Comparison of ENCODE assay signal across 8 cellular contexts in the genomic region with DNA sequence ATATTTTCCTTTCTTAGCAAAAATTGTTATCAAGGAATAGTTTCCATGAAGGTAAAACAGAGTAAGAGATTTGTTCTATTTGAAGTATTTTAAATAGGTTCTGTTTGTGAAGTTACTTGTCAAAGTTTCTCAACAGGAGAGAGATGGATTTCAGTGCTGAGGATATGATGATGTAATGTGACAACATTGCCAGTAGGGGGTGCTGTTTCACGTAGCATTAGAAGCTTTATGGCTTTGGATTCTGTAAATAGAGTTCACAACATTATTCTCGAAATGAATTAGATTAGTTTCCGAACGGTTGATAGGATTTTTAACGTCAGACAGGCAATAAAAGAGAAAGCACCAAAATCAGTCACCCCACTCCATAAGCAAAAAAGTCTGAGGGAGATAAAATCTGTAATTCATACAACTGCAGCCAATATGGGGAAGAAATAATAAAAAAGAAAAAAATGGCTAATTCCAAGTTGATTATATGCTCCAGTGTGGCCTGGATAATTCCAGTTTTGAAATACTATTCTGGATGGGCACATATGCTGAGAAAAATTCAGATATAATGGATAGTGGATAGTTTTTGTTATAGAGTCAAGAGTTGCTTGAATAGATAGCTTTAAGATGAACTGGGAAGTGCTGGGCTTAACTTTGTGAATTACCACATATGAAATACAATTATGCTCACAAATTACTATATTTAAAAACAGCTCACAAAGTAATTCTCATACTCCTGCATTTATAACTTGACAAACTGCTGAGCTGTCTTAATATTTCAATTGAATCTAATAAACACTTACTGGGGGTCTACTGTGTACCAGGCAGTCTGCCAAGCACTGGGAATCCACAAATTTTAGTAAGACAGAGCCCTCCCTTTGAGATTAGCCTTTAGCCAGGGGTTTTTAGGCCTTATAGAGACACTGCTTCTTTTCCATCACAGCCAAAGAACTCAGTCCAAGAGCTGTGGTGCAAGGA.
DNase-seq lines count a peak whose midpoint lies in the region; ATAC-seq, FAIRE-seq and TF ChIP-seq lines count a peak whose summit lies in the region.

No MANE protein-coding gene starts in this region.

- peak; percentile 86 to 88 for TF ChIP-seq RAD21 in K562 (CRISPR knock-in tag; conservative IDR thresholded peaks at IDR 0.05 in 1 of 2, IDR thresholded peaks at IDR 0.05 in 1 of 2)

- no peak overlapping the region for H3K4me3 Mint-ChIP-seq in stimulated activated effector memory CD8-positive, alpha-beta T cell treated with anti-CD3 and anti-CD28 coated beads, Interleukin-12 subunit alpha, Interleukin-12 subunit beta, amount 100 ng/mL, for 72 hours

- no peaks in the 10 kb centered on the region for H3K9me3 Mint-ChIP-seq in stimulated activated effector memory CD8-positive, alpha-beta T cell treated with anti-CD3 and anti-CD28 coated beads, Interleukin-12 subunit alpha, Interleukin-12 subunit beta, amount 100 ng/mL, for 72 hours

- H3K79me2 ChIP-seq in OCI-LY1 (ENCODE audit: insufficient read depth, low read length) = no peaks in the 10 kb centered on the region
- no peaks in the 10 kb centered on the region for H3K79me2 ChIP-seq in K562 (ENCODE audit: control insufficient read depth, insufficient read depth, low read length)
- no peaks in the 10 kb centered on the region for H3K79me2 ChIP-seq in keratinocyte (ENCODE audit: control insufficient read depth, insufficient read depth, low read length)

- no peaks in the 10 kb centered on the region for H3K27me3 ChIP-seq in OCI-LY1 (ENCODE audit: insufficient read depth, low read length)
- H3K27me3 ChIP-seq in K562 (ENCODE audit: control insufficient read depth in 2 of 2, insufficient read depth in 2 of 2, low read length in 2 of 2) = no peaks in the 10 kb centered on the region
- peaks cover 4% of the 10 kb centered on the region for H3K27me3 ChIP-seq in keratinocyte (ENCODE audit: control insufficient read depth, extremely low read depth, insufficient read depth, low read length)

- no peak overlapping the region for H3K27ac Mint-ChIP-seq in stimulated activated effector memory CD8-positive, alpha-beta T cell treated with anti-CD3 and anti-CD28 coated beads, Interleukin-12 subunit alpha, Interleukin-12 subunit beta, amount 100 ng/mL, for 72 hours

- H3K4me2 ChIP-seq in OCI-LY1 (ENCODE audit: low read length) (no peak overlapping the region), K562 (ENCODE audit: insufficient read depth, low read length) (no peak overlapping the region), keratinocyte (ENCODE audit: control insufficient read depth, extremely low read depth, insufficient read depth, low read depth, low read length) (no peak overlapping the region)

- intact Hi-C loops in K562 (cut with micrococcal nuclease) = loop anchor here (1.0 to 10.0 kb wide), 4 partner anchors 127 to 1330 kb away; no protein-coding TSS in a partner anchor

- no peaks in the 10 kb centered on the region for H3K9me2 ChIP-seq in OCI-LY1 (ENCODE audit: low read depth, low read length)

- dilution Hi-C loops in keratinocyte (cut with MboI; ENCODE audit: extremely low pct_ligation_motif_present, low sequenced_read_pairs) = no loop called here

- H3K4me3 ChIP-seq in OCI-LY1 (ENCODE audit: low read depth, low read length, poor library complexity, severe bottlenecking) (no peak overlapping the region), K562 (no peak overlapping the region), keratinocyte (ENCODE audit: control insufficient read depth in 2 of 3, extremely low read depth in 1 of 3, insufficient read depth in 2 of 3, low read depth in 1 of 3, low read length in 3 of 3) (no peak overlapping the region)

- no peaks in the 10 kb centered on the region for H3K36me3 Mint-ChIP-seq in stimulated activated effector memory CD8-positive, alpha-beta T cell treated with anti-CD3 and anti-CD28 coated beads, Interleukin-12 subunit alpha, Interleukin-12 subunit beta, amount 100 ng/mL, for 72 hours

- peak; percentile 79 for ATAC-seq in K562
- ATAC-seq in stimulated activated effector memory CD8-positive, alpha-beta T cell treated with anti-CD3 and anti-CD28 coated beads, Interleukin-12 subunit alpha, Interleukin-12 subunit beta, amount 100 ng/mL, for 72 hours = peak; percentile 68

- H3K9me1 ChIP-seq in K562 (ENCODE audit: control insufficient read depth, insufficient read depth, low read length) = no peaks in the 10 kb centered on the region
- H3K9me1 ChIP-seq in keratinocyte (ENCODE audit: control insufficient read depth, extremely low read depth, insufficient read depth, low read length) = no peaks in the 10 kb centered on the region

- POLR2A ChIA-PET in K562 (lab: Yijun Ruan, JAX) = interaction anchor here (0.6 to 0.7 kb wide), 2 partner anchors 65 to 1264 kb away, joined by 3 read pairs; no protein-coding TSS in a partner anchor

- H3K9me3 ChIP-seq in OCI-LY1 (ENCODE audit: low read length) (no peaks in the 10 kb centered on the region), K562 (replicated peaks; ENCODE audit: control insufficient read depth, insufficient read depth, low read depth, low read length) (no peaks in the 10 kb centered on the region), keratinocyte (ENCODE audit: control insufficient read depth, low read depth, low read length) (no peaks in the 10 kb centered on the region)

- H3K4me1 Mint-ChIP-seq in stimulated activated effector memory CD8-positive, alpha-beta T cell treated with anti-CD3 and anti-CD28 coated beads, Interleukin-12 subunit alpha, Interleukin-12 subunit beta, amount 100 ng/mL, for 72 hours = peaks cover 7% of the 10 kb centered on the region

- no peaks in the 10 kb centered on the region for H3F3A ChIP-seq in OCI-LY1 (ENCODE audit: insufficient read depth, low read length)

- WGBS in K562 (ENCODE audit: insufficient coverage, low coverage, missing lambda C conversion rate) = 0% methylated on average over 5 of the region's 5 CpGs

- FAIRE-seq in K562 (lab: Jason Lieb, UNC) (peak; percentile 68), keratinocyte (lab: Jason Lieb, UNC) (peak; percentile 78)

- TF ChIP-seq CTCF in GM20000 (IDR thresholded peaks at IDR 0.05; ENCODE audit: extremely low read depth, missing control alignments) = peak; percentile 50
- peak; percentile 80 for TF ChIP-seq CTCF in OCI-LY1 (IDR thresholded peaks at IDR 0.05; ENCODE audit: low read length)
- TF ChIP-seq CTCF in K562 (IDR thresholded peaks at IDR 0.05 in 2 of 3, conservative IDR thresholded peaks at IDR 0.05 in 1 of 3; ENCODE audit: insufficient read depth in 2 of 3, low read depth in 1 of 3, low read length in 3 of 3) = peak; percentile 49 to 89 (median 77); a peak in 5 of 6 replicates
- TF ChIP-seq CTCF in keratinocyte (optimal IDR thresholded peaks at IDR 0.05 in 1 of 3, IDR thresholded peaks at IDR 0.05 in 1 of 3, conservative IDR thresholded peaks at IDR 0.05 in 1 of 3; ENCODE audit: extremely low read depth in 1 of 3, insufficient read depth in 2 of 3, low read length in 3 of 3) = peak; percentile 49 to 69 (median 62)

- no peaks in the 10 kb centered on the region for H4K20me1 ChIP-seq in OCI-LY1 (ENCODE audit: insufficient read depth, low read length)
- H4K20me1 ChIP-seq in K562 (replicated peaks; ENCODE audit: control insufficient read depth, insufficient read depth, low read length) = no peaks in the 10 kb centered on the region
- H4K20me1 ChIP-seq in keratinocyte (ENCODE audit: control insufficient read depth, extremely low read depth, insufficient read depth, low read length) = no peaks in the 10 kb centered on the region

- H3K4me1 ChIP-seq in OCI-LY1 (ENCODE audit: insufficient read depth, low read length, severe bottlenecking) (no peaks in the 10 kb centered on the region), K562 (replicated peaks in 1 of 2; ENCODE audit: control insufficient read depth in 2 of 2, insufficient read depth in 2 of 2, low read length in 2 of 2) (no peaks in the 10 kb centered on the region), keratinocyte (ENCODE audit: control insufficient read depth, extremely low read depth, insufficient read depth, low read length) (no peaks in the 10 kb centered on the region)

- BruUV-seq in K562 (replicated peaks; lab: Mats Ljungman, UMichigan) = no TSS peak

- TF ChIP-seq EP300 in K562 (IDR thresholded peaks at IDR 0.05; ENCODE audit: low read length) = no peak

- CTCF ChIA-PET in K562 (lab: Yijun Ruan, JAX; ENCODE audit: low intra/inter-chr PET ratio) = interaction anchor here (0.9 to 1.7 kb wide), 2 partner anchors 857 to 859 kb away, joined by 3 to 7 read pairs; no protein-coding TSS in a partner anchor

- H2AFZ ChIP-seq in OCI-LY1 (ENCODE audit: low read length) = no peak overlapping the region
- no peak overlapping the region for H2AFZ ChIP-seq in K562 (ENCODE audit: low read depth, low read length)
- no peak overlapping the region for H2AFZ ChIP-seq in keratinocyte (ENCODE audit: control insufficient read depth, low read length)

- H3K36me3 ChIP-seq in OCI-LY1 (ENCODE audit: insufficient read depth, low read length) (no peaks in the 10 kb centered on the region), K562 (ENCODE audit: control insufficient read depth, insufficient read depth, low read length) (no peaks in the 10 kb centered on the region), keratinocyte (ENCODE audit: control insufficient read depth in 2 of 2, extremely low read depth in 1 of 2, insufficient read depth in 2 of 2, low read length in 2 of 2) (no peaks in the 10 kb centered on the region)

- H3K27ac ChIP-seq in OCI-LY1 (ENCODE audit: low read depth, low read length, poor library complexity, severe bottlenecking) (no peak overlapping the region), K562 (ENCODE audit: extremely low read depth, low read depth, low read length) (no peak overlapping the region; the same call in 2 of the 3 replicates), keratinocyte (ENCODE audit: control insufficient read depth, insufficient read depth, low read length) (no peak overlapping the region)

- H3K9ac ChIP-seq in OCI-LY1 (ENCODE audit: low read length) = no peak overlapping the region
- H3K9ac ChIP-seq in K562 (ENCODE audit: insufficient read depth in 1 of 2, low read depth in 2 of 2, low read length in 2 of 2) = no peak overlapping the region
- H3K9ac ChIP-seq in keratinocyte (ENCODE audit: control insufficient read depth, extremely low read depth, insufficient read depth, low read length) = no peak overlapping the region

- no peak for TF ChIP-seq POLR2A in K562 (conservative IDR thresholded peaks at IDR 0.05)

- in situ Hi-C loops in K562 (cut with MboI) = loop anchor here (10.0 kb wide), 1 partner anchor 860 kb away; no protein-coding TSS in a partner anchor

- DNase-seq in NCI-H510A treated with DMSO at 0.1 percent for 48 hours (lab: John Stamatoyannopoulos, UW) (peak; percentile 74), NCI-H510A (lab: John Stamatoyannopoulos, UW) (no peak), GM20000 (ENCODE audit: low spot score) (peak; percentile 60), HUDEP-2 (lab: John Stamatoyannopoulos, UW; ENCODE audit: unreplicated experiment in 76 of 76) (peak in 44 of 76 experiments; percentile 1 to 64 (median 24)), K562 (ENCODE audit: extremely low read depth in 1 of 4, low spot score in 3 of 4) (peak; percentile 61 to 75 (median 65)), keratinocyte (ENCODE audit: low read depth, low spot score) (peak; percentile 19)
- DNase-seq in stimulated activated effector memory CD8-positive, alpha-beta T cell treated with anti-CD3 and anti-CD28 coated beads, Interleukin-12 subunit alpha, Interleukin-12 subunit beta, amount 100 ng/mL, for 72 hours (ENCODE audit: low spot score in 2 of 2) = peak in 1 of 2 donors; percentile 14

TF ChIP-seq in K562, 482 proteins besides CTCF, POLR2A, EP300 and RAD21 (continues in another document):
- TF ChIP-seq CEBPB (tag; IDR thresholded peaks at IDR 0.05) = peak; percentile 86
